ENCODE assay signal across 15 cellular contexts in the genomic region with DNA sequence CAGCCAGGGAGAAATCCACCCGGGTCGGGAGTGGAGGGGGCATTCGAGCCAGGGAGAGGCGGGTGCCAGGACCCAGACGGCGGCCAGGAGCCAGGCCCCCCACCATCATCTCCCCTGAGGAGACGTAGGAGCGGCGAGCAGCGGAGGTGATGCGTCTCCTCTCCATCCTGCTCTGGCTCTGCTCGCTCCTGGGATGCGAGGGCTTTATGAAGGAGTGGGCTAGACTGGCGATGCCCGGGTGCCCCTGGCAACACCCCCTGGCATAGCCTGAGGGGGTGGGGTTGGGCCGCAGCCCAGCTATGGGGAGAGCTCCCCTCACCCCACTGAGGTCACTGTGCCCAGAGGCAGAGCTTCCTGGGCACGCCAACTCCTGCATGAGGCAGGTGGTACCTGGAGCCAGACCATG. TPM values are rescaled to one million over a fixed set of nuclear protein-coding genes. Genes with fewer than 3 reads are reported as not detected.
DNase-seq lines count a peak whose midpoint lies in the region; ATAC-seq, FAIRE-seq and TF ChIP-seq lines count a peak whose summit lies in the region.
"Had no signal": no experiment of that assay in that cellular context is flagged by ENCODE, and none has a peak within 500 bp of the region (broad histone marks: within the 10 kb centered on the region; RNA-seq: fewer than 3 reads in every experiment).

A gene (minus strand): TSS at position 180 of the 406 bp plus-strand sequence. CDS start 14 bp downstream, at position 166.

- no peak within 1 kb of the TSS for H3K9ac ChIP-seq in BLaER1
- H3K9ac ChIP-seq in HepG2 (ENCODE audit: insufficient read depth, low read depth, low read length), result peak within 1 kb of the TSS; percentile 53
- H3K9ac ChIP-seq in trophoblast cell (ENCODE audit: low read length), result no peak within 1 kb of the TSS

- TF ChIP-seq EP300 in HepG2 (IDR thresholded peaks at IDR 0.05; ENCODE audit: low read depth in 2 of 2, low read length in 2 of 2) (no peak), HepG2 (CRISPR knock-in tag; IDR thresholded peaks at IDR 0.05; ENCODE audit: borderline replicate concordance) (no peak), sigmoid colon (IDR thresholded peaks at IDR 0.05) (no peak)

- no peak within 1 kb of the TSS for H3K14ac ChIP-seq in trophoblast cell (ENCODE audit: low read length)

- no peak for TF ChIP-seq RAD21 in HepG2 (CRISPR knock-in tag; IDR thresholded peaks at IDR 0.05)

- H4K91ac ChIP-seq in trophoblast cell (ENCODE audit: low read depth, low read length), result no peak within 1 kb of the TSS

- H3K18ac ChIP-seq in trophoblast cell (ENCODE audit: low read length), result no peak within 1 kb of the TSS

- H3K79me2 ChIP-seq in HepG2 (ENCODE audit: insufficient read depth, low read length) (no peaks in the 10 kb centered on the region), trophoblast cell (ENCODE audit: control insufficient read depth, insufficient read depth, low read length, poor library complexity) (no peaks in the 10 kb centered on the region)

- FAIRE-seq in HepG2 (lab: Jason Lieb, UNC), result no peak
- FAIRE-seq: K562 had no signal

- CTCF ChIA-PET in HepG2 (lab: Yijun Ruan, JAX; ENCODE audit: low intra/inter-chr PET ratio, low total read pairs), result no interaction called here

- H3K4me3 ChIP-seq in BLaER1 (no peak within 1 kb of the TSS), body of pancreas (no peak within 1 kb of the TSS), HepG2 (replicated peaks in 1 of 3; ENCODE audit: insufficient read depth in 1 of 3, low read depth in 2 of 3, low read length in 3 of 3) (peak within 1 kb of the TSS; percentile 1 to 51 (median 17); a peak in 4 of 6 replicates), sigmoid colon (no peak within 1 kb of the TSS), trophoblast cell (ENCODE audit: low read depth, low read length) (no peak within 1 kb of the TSS)
- H3K4me3 ChIP-seq: coronary artery, K562 had no signal

- H2BK5ac ChIP-seq in trophoblast cell (ENCODE audit: low read depth, low read length, poor library complexity), result no peak within 1 kb of the TSS

- no peak within 1 kb of the TSS for H4K12ac ChIP-seq in trophoblast cell (ENCODE audit: low read depth, low read length)

- H3K36me3 ChIP-seq in BLaER1 (no peaks in the 10 kb centered on the region), body of pancreas (replicated peaks in 1 of 2; ENCODE audit: insufficient read depth in 1 of 2, low read depth in 2 of 2) (no peaks in the 10 kb centered on the region), HepG2 (replicated peaks in 1 of 2; ENCODE audit: control insufficient read depth in 1 of 2, insufficient read depth in 2 of 2, low read length in 2 of 2) (no peaks in the 10 kb centered on the region), sigmoid colon (no peaks in the 10 kb centered on the region), trophoblast cell (ENCODE audit: control insufficient read depth in 1 of 2, insufficient read depth in 2 of 2, low read length in 2 of 2) (no peaks in the 10 kb centered on the region)

- no peak within 1 kb of the TSS for H2AFZ ChIP-seq in HepG2 (ENCODE audit: low read length)
- no peak within 1 kb of the TSS for H2AFZ ChIP-seq in trophoblast cell (ENCODE audit: insufficient read depth, low read length, poor library complexity)

- H4K20me1 ChIP-seq in BLaER1 (no peaks in the 10 kb centered on the region), HepG2 (ENCODE audit: insufficient read depth, low read length) (no peaks in the 10 kb centered on the region)

- H2AK5ac ChIP-seq in trophoblast cell (ENCODE audit: low read length), result no peak within 1 kb of the TSS

- H3K9me3 ChIP-seq in BLaER1, result no peaks in the 10 kb centered on the region
- H3K9me3 ChIP-seq in body of pancreas, result no peaks in the 10 kb centered on the region
- no peaks in the 10 kb centered on the region for H3K9me3 ChIP-seq in HepG2 (ENCODE audit: low read length)
- H3K9me3 ChIP-seq in sigmoid colon, result no peaks in the 10 kb centered on the region
- H3K9me3 ChIP-seq in trophoblast cell (ENCODE audit: insufficient read depth, low read depth, low read length), result no peaks in the 10 kb centered on the region

- H3K4me1 ChIP-seq in BLaER1, result peaks cover 36% of the 10 kb centered on the region
- peaks cover 34% of the 10 kb centered on the region for H3K4me1 ChIP-seq in body of pancreas
- H3K4me1 ChIP-seq in HepG2 (ENCODE audit: insufficient read depth, low read length), result peaks cover 62% of the 10 kb centered on the region
- H3K4me1 ChIP-seq in sigmoid colon, result peaks cover 0 to 35% (median 30%) of the 10 kb centered on the region in 4 donors
- H3K4me1 ChIP-seq in trophoblast cell (ENCODE audit: control insufficient read depth in 1 of 2, insufficient read depth in 2 of 2, low read length in 2 of 2), result peaks cover 3 to 6% of the 10 kb centered on the region in 2 experiments

- H3K27ac ChIP-seq in BLaER1, result no peak within 1 kb of the TSS
- peak within 1 kb of the TSS; percentile 61 to 86 (median 78) for H3K27ac ChIP-seq in body of pancreas
- H3K27ac ChIP-seq in HepG2 (ENCODE audit: extremely low read length, insufficient read depth, low read length), result peak within 1 kb of the TSS; percentile 20
- peak within 1 kb of the TSS; percentile 36 to 80 (median 58) for H3K27ac ChIP-seq in sigmoid colon
- no peak within 1 kb of the TSS for H3K27ac ChIP-seq in trophoblast cell (ENCODE audit: low read depth, low read length)

- peak within 1 kb of the TSS; percentile 19; the same call in 1 of the 2 replicates for H3K4me2 ChIP-seq in BLaER1
- H3K4me2 ChIP-seq in HepG2 (ENCODE audit: low read depth, low read length), result peak within 1 kb of the TSS; percentile 80
- H3K4me2 ChIP-seq in trophoblast cell (ENCODE audit: low read length), result no peak within 1 kb of the TSS

- H3K27me3 ChIP-seq in BLaER1 (peaks cover 48% of the 10 kb centered on the region), body of pancreas (no peaks in the 10 kb centered on the region), HepG2 (ENCODE audit: control insufficient read depth in 1 of 2, insufficient read depth in 2 of 2, low read length in 2 of 2) (peaks cover 8 to 35% of the 10 kb centered on the region in 2 experiments; a peak in 4 of 5 replicates), sigmoid colon (peaks cover 0 to 3% (median 0%) of the 10 kb centered on the region in 3 donors), trophoblast cell (ENCODE audit: insufficient read depth, low read length) (no peaks in the 10 kb centered on the region)

- POLR2A ChIA-PET in HepG2 (lab: Yijun Ruan, JAX), result interaction anchor here (1.6 kb wide), 1 partner anchor 8 kb away, joined by 3 read pairs; no protein-coding TSS in a partner anchor

- TF ChIP-seq CTCF in body of pancreas (IDR thresholded peaks at IDR 0.05), result no peak
- TF ChIP-seq CTCF in HepG2 (CRISPR knock-in tag; IDR thresholded peaks at IDR 0.05), result no peak
- TF ChIP-seq CTCF in sigmoid colon (IDR thresholded peaks at IDR 0.05), result no peak

- no peak within 1 kb of the TSS for H4K8ac ChIP-seq in trophoblast cell (ENCODE audit: low read depth, low read length)

- ATAC-seq in body of pancreas (no peak), HepG2 (no peak), GM18520 (IDR thresholded peaks at IDR 0.05; ENCODE audit: unreplicated experiment) (no peak)
- ATAC-seq: K562, WTC11 had no signal

- in situ Hi-C loops in HepG2 (cut with HindIII; ENCODE audit: extremely low pct_ligation_motif_present, low pct_unique_long_range_greater_than_20kb), result no loop called here

- no peaks in the 10 kb centered on the region for H3K79me1 ChIP-seq in trophoblast cell (ENCODE audit: low read length)

- BruUV-seq in HepG2 (replicated peaks; lab: Mats Ljungman, UMichigan), result no TSS peak

- H2BK120ac ChIP-seq in trophoblast cell (ENCODE audit: insufficient read depth, low read length, poor library complexity), result no peak within 1 kb of the TSS

- no peak within 1 kb of the TSS for H3K4ac ChIP-seq in trophoblast cell (ENCODE audit: low read depth, low read length)

- H2BK12ac ChIP-seq in trophoblast cell (ENCODE audit: low read length), result no peak within 1 kb of the TSS

- TF ChIP-seq POLR2A in body of pancreas (IDR thresholded peaks at IDR 0.05) (no peak), HepG2 (IDR thresholded peaks at IDR 0.05; ENCODE audit: insufficient read depth in 1 of 2, low read depth in 2 of 2, low read length in 2 of 2) (no peak), sigmoid colon (IDR thresholded peaks at IDR 0.05) (no peak)

- intact Hi-C loops in body of pancreas (cut with DNase I), result no loop called here
- intact Hi-C loops in HepG2 (cut with micrococcal nuclease; ENCODE audit: unreplicated experiment), result no loop called here
- intact Hi-C loops in sigmoid colon (cut with DNase I), result loop anchor here (10.0 kb wide), 1 partner anchor 279 kb away; no protein-coding TSS in a partner anchor

- no peak for DNase-seq in body of pancreas
- DNase-seq in HepG2 (ENCODE audit: low spot score), result no peak
- no peak for DNase-seq in sigmoid colon
- no peak for DNase-seq in activated CD4-positive, alpha-beta T cell treated with anti-CD3 and anti-CD28 coated beads for 1 hour
- no peak for DNase-seq in stimulated activated CD4-positive, alpha-beta T cell treated with anti-CD3 and anti-CD28 coated beads, Interleukin-2, amount 100 ng/mL, for 24 hours
- DNase-seq in trophoblast cell, result no peak
- DNase-seq: activated CD8-positive, alpha-beta memory T cell treated with anti-CD3 and anti-CD28 coated beads, Interleukin-2, amount 50 U/mL, for 4 hours; GOT3; OCI-M1; stimulated activated naive CD4-positive, alpha-beta T cell treated with Interleukin-2 at 50 U/mL for 16 hours had no signal

- no peak within 1 kb of the TSS for H3K23ac ChIP-seq in trophoblast cell (ENCODE audit: low read length)

- WGBS in body of pancreas, 2 donors, result 20 to 71% methylated on average over 1 to 15 of the region's 17 CpGs
- 80% methylated on average over 17 of the region's 17 CpGs for WGBS in HepG2 (ENCODE audit: low lambda C conversion rate)
- 88 to 89% methylated on average over 17 of the region's 17 CpGs for WGBS in sigmoid colon, 2 donors
- WGBS in trophoblast cell (ENCODE audit: extremely low coverage, insufficient coverage, insufficient read length), result no CpG with 5 or more reads among the region's 17 CpGs

RNA-seq across cellular contexts. Expression of the gene that starts here (rescaled TPM):
- total RNA-seq in body of pancreas (1 to 10 TPM; 2.0 to 7.0 TPM), HepG2 (2016; rRNA removed; fragmentation: Illumina TruSeq; extraction: Trizol) (0.11 and 0.35 TPM in 2 replicates), sigmoid colon (not detected)
- 0.20 TPM in 1 of 2 replicates, not detected in the other for total RNA-seq in HepG2 (2016; cell fraction: cytosol; rRNA removed; fragmentation: Illumina TruSeq; extraction: Trizol; ENCODE audit: low read depth)
- total RNA-seq in HepG2 (2016; cell fraction: insoluble cytoplasmic fraction; rRNA removed; fragmentation: Illumina TruSeq; extraction: Trizol), result 0.50 TPM in 1 of 2 replicates, not detected in the other
- 0.10 and 0.22 TPM in 2 replicates for total RNA-seq in HepG2 (2016; cell fraction: membrane; rRNA removed; fragmentation: Illumina TruSeq; extraction: Trizol)
- 0.63 TPM in 1 of 2 replicates, not detected in the other for total RNA-seq in HepG2 (2016; cell fraction: nucleus; rRNA removed; fragmentation: Illumina TruSeq; extraction: Trizol)
- polyA plus RNA-seq in HepG2 (2011; rRNA removed) (0.16 and 0.29 TPM in 2 replicates), sigmoid colon (1 to 10 TPM in 2 of 3 donors, not detected in 1; 1.3 to 2.4 TPM)
- 0.08 and 0.24 TPM in 2 replicates for polyA plus RNA-seq in HepG2 (2011; cell fraction: cytosol; rRNA removed)
- 0.24 and 0.99 TPM in 2 replicates for polyA plus RNA-seq in HepG2 (2011; cell fraction: nucleus; rRNA removed)
- polyA plus RNA-seq in HepG2 (2012), result 0.13 TPM in 1 of 2 replicates, not detected in the other
- polyA plus RNA-seq in HepG2 (2016; cell fraction: cytosol; fragmentation: Illumina TruSeq; extraction: Trizol; ENCODE audit: low read depth), result 0.18 TPM in 1 of 2 replicates, not detected in the other
- polyA plus RNA-seq in HepG2 (2016; cell fraction: insoluble cytoplasmic fraction; fragmentation: Illumina TruSeq; extraction: Trizol; ENCODE audit: low read depth), result 0.39 TPM in 1 of 2 replicates, not detected in the other
- 0.11 and 0.38 TPM in 2 replicates for polyA plus RNA-seq in HepG2 (2016; cell fraction: membrane; fragmentation: Illumina TruSeq; extraction: Trizol; ENCODE audit: low read depth)
- polyA plus RNA-seq in HepG2 (2016; cell fraction: nucleus; fragmentation: Illumina TruSeq; extraction: Trizol; ENCODE audit: insufficient read depth, low read depth), result not detected in 2 replicates
- 0.78 TPM in 1 of 2 replicates, not detected in the other for polyA minus RNA-seq in HepG2 (2011; rRNA and poly(A)+ RNA removed; ENCODE audit: low replicate concordance)
- not detected in 2 replicates for polyA minus RNA-seq in HepG2 (2011; cell fraction: cytosol; rRNA and poly(A)+ RNA removed)
- polyA minus RNA-seq in HepG2 (2011; cell fraction: nucleus; rRNA and poly(A)+ RNA removed), result not detected in 2 replicates
- 0.04 TPM in 1 of 2 replicates, not detected in the other for polyA plus RNA-seq in trophoblast cell (2013)

Comparison
In these comparisons a context has a peak if more than half of its experiments do, and no peak if none do; other contexts are left out.
1. H3K27ac ChIP-seq: peak in body of pancreas (4 of 4), HepG2 (single experiment) and sigmoid colon (4 of 4); none in BLaER1 (single experiment) and trophoblast cell (single experiment).
2. H3K4me3 ChIP-seq: peak in HepG2 (3 of 3); none in BLaER1 (single experiment), body of pancreas (0 of 2), sigmoid colon (0 of 4) and trophoblast cell (single experiment).